ENCODE assay signal across 1 cellular context in the genomic region with DNA sequence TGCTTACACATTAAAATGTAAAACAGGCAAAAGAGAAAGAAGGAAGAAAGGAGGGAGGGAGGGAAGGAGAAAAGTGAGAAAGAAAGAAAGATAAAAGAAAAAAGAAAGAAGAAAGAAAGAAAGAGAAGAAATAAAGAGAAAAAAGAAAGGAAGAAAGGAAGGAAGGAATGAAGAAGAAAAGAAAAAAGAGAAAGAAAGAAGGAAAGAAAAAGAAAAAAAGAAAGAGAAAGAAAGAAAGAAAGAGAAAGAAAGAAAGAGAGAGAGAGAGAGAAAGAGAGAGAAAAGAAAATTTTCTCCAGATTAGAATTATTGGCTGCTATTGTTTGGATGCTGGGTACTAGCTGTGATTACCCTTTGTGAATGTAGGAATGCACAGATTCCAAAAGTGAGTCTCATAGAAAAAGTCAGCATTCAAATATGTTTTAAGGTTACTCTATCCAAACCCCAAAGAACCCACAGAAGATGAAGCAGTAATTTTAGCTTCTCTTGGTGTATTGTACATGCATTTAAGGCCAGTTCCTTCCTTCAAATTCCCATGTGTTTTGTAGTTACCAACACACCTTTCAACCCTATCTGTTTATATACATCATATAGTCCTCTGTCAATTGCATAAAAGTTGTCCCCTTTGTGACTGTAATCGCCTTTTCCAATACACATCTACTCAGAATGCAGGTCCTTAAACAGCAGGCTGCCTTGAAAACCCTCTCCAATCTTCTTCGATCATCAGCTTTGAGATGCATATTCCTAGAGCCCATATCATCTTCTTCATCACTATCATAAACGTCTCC.
TF ChIP-seq lines count a peak whose summit lies in the region.

No MANE protein-coding gene starts in this region.

TF ChIP-seq in endothelial cell of umbilical vein, 7 proteins besides CTCF, POLR2A, EP300 and RAD21:
- TF ChIP-seq MYC (IDR thresholded peaks at IDR 0.05; ENCODE audit: low read depth, low read length) (no peak), FOS (IDR thresholded peaks at IDR 0.05; ENCODE audit: borderline replicate concordance, insufficient read depth, low read length) (no peak), GATA2 (IDR thresholded peaks at IDR 0.05; ENCODE audit: insufficient read depth, insufficient read length, low read depth, low read length) (no peak), MAX (IDR thresholded peaks at IDR 0.05; ENCODE audit: insufficient read depth, insufficient read length) (no peak), JUN (IDR thresholded peaks at IDR 0.05; ENCODE audit: borderline replicate concordance, insufficient read depth, insufficient read length, low read depth) (no peak), EZH2 (IDR thresholded peaks at IDR 0.05; ENCODE audit: borderline replicate concordance, low read depth, low read length, severe bottlenecking) (no peak), POLR2AphosphoS5 (IDR thresholded peaks at IDR 0.05; ENCODE audit: insufficient read depth, low read depth, low read length) (no peak)
